ENCODE assay signal across 8 cellular contexts in genomic region chr17:7177210-7177953, GRCh38.
DNase-seq lines count a peak whose midpoint lies in the region; ATAC-seq lines count a peak whose summit lies in the region.

No MANE protein-coding gene starts in this region.

- ATAC-seq in GM21526 (IDR thresholded peaks at IDR 0.05; ENCODE audit: low FRiP score, unreplicated experiment): no peak

- peak overlapping the region; percentile 24 for H3K27ac ChIP-seq in cingulate gyrus (ENCODE audit: low read depth, low read length)

- DNase-seq in NCI-H524 (lab: John Stamatoyannopoulos, UW) (peak; percentile 9 to 48), NCI-H524 treated with DMSO at 0.1 percent for 48 hours (lab: John Stamatoyannopoulos, UW) (no peak), NCI-H2196 (lab: John Stamatoyannopoulos, UW; ENCODE audit: unreplicated experiment) (peak; percentile 63), left kidney (ENCODE audit: low read depth, low spot score) (peak; percentile 95)
- DNase-seq in activated CD4-positive, alpha-beta T cell treated with anti-CD3 and anti-CD28 coated beads for 48 hours: peak; percentile 76
- DNase-seq in stimulated activated CD4-positive, alpha-beta T cell treated with anti-CD3 and anti-CD28 coated beads, Interleukin-1b, Interleukin-23, amount 100 ng/mL, for 24 hours (ENCODE audit: low read depth in 4 of 4, low spot score in 1 of 4): peak; percentile 30 to 48 (median 41)
